ENCODE assay signal across 10 cellular contexts in the genomic region with DNA sequence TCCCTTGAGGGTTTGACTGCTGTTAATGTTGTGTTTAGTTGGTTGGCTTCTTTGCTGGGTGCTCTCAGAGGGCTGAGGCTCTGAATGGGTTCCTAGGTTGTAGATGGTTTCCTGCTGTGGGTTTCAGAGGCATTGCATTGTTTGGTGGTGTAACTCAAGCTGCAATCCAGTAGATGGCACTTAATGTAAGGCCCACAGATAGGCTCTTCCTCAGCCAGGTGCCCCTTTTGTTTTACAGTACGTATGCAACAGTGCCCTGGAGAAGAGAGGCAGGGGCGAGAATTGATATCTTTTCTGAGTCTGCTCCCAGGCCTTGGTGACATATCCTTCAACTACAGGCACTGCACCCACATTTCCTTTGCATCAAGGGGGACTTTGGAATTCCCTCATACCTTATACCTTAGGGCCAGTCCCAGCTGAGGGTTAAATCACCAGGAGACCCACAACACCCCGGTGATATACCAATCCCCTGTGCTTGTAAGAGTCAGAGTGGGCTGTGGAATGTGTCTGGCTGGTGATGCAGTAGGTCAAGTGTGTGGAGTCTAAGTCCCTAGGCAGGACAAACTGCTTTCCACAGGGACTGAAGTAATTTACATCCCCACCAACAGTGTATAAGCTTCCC. TPM values are rescaled to one million over a fixed set of nuclear protein-coding genes. Genes with fewer than 3 reads are reported as not detected.
DNase-seq lines count a peak whose midpoint lies in the region; ATAC-seq and TF ChIP-seq lines count a peak whose summit lies in the region.
"Had no signal": no experiment of that assay in that cellular context is flagged by ENCODE, and none has a peak within 500 bp of the region (broad histone marks: within the 10 kb centered on the region; RNA-seq: fewer than 3 reads in every experiment).

No MANE protein-coding gene starts in this region.

- peaks cover 19% of the 10 kb centered on the region for H3K27me3 Mint-ChIP-seq in CD4-positive, CD25-positive, alpha-beta regulatory T cell
- H3K27me3 Mint-ChIP-seq: IgD-negative memory B cell had no signal

- H3K27me3 ChIP-seq in CD4-positive, CD25-positive, alpha-beta regulatory T cell (ENCODE audit: control insufficient read depth, insufficient read depth, low read length), result no peaks in the 10 kb centered on the region
- H3K27me3 ChIP-seq in spleen (replicated peaks in 1 of 7), result peaks cover 0 to 7% (median 0%) of the 10 kb centered on the region in 7 donors

- H3K9me3 Mint-ChIP-seq in CD4-positive, CD25-positive, alpha-beta regulatory T cell, result peaks cover 0 to 2% (median 0%) of the 10 kb centered on the region in 7 donors
- H3K9me3 Mint-ChIP-seq: IgD-negative memory B cell had no signal

- no peaks in the 10 kb centered on the region for H3K36me3 ChIP-seq in CD4-positive, CD25-positive, alpha-beta regulatory T cell (ENCODE audit: control insufficient read depth, insufficient read depth, low read length)
- no peaks in the 10 kb centered on the region for H3K36me3 ChIP-seq in spleen

- TF ChIP-seq POLR2A in spleen (IDR thresholded peaks at IDR 0.05), result no peak

- no peak overlapping the region for H3K27ac ChIP-seq in CD4-positive, CD25-positive, alpha-beta regulatory T cell (ENCODE audit: insufficient read depth, low read length, poor library complexity, severe bottlenecking)
- H3K27ac ChIP-seq in spleen, result no peak overlapping the region

- no peak overlapping the region for H3K27ac Mint-ChIP-seq in CD4-positive, CD25-positive, alpha-beta regulatory T cell
- H3K27ac Mint-ChIP-seq: IgD-negative memory B cell had no signal

- DNase-seq in CD4-positive, CD25-positive, alpha-beta regulatory T cell, result peak in 2 of 3 donors; percentile 7 to 57
- peak; percentile 14 for DNase-seq in NCI-H2171 (lab: John Stamatoyannopoulos, UW)
- no peak for DNase-seq in epithelial cell of proximal tubule (ENCODE audit: low read depth)
- no peak for DNase-seq in NCI-H2196 (lab: John Stamatoyannopoulos, UW; ENCODE audit: unreplicated experiment)
- no peak for DNase-seq in spleen
- DNase-seq in Right ventricle myocardium inferior (ENCODE audit: missing footprints), result no peak

- no peaks in the 10 kb centered on the region for H3K9me3 ChIP-seq in CD4-positive, CD25-positive, alpha-beta regulatory T cell (ENCODE audit: control insufficient read depth in 2 of 2, low read length in 2 of 2)
- H3K9me3 ChIP-seq in spleen, result no peaks in the 10 kb centered on the region

- TF ChIP-seq CTCF in epithelial cell of proximal tubule (conservative IDR thresholded peaks at IDR 0.05; ENCODE audit: low read depth, low read length) (peak; percentile 45), spleen (IDR thresholded peaks at IDR 0.05 in 8 of 11, conservative IDR thresholded peaks at IDR 0.05 in 3 of 11) (peak in 1 of 11 experiments; percentile 12)

- WGBS in spleen, 5 donors, result 45 to 60% (median 51%) methylated on average over 3 of the region's 3 CpGs

- peaks cover 6% of the 10 kb centered on the region for H3K4me1 ChIP-seq in CD4-positive, CD25-positive, alpha-beta regulatory T cell (ENCODE audit: control insufficient read depth, insufficient read depth, low read length, poor library complexity, severe bottlenecking)
- peaks cover 0 to 13% (median 0%) of the 10 kb centered on the region in 6 donors for H3K4me1 ChIP-seq in spleen

- H3K4me1 Mint-ChIP-seq in CD4-positive, CD25-positive, alpha-beta regulatory T cell, result peaks cover 6 to 13% (median 8%) of the 10 kb centered on the region in 4 donors

- no peak overlapping the region for H3K4me3 ChIP-seq in CD4-positive, CD25-positive, alpha-beta regulatory T cell (ENCODE audit: low read depth, low read length)
- H3K4me3 ChIP-seq in epithelial cell of proximal tubule (ENCODE audit: low read depth, low read length) (no peak overlapping the region), spleen (no peak overlapping the region)

- ATAC-seq in CD4-positive, CD25-positive, alpha-beta regulatory T cell (ENCODE audit: low read depth in 2 of 2), result peak; percentile 34 to 39
- peak; percentile 89 for ATAC-seq in GM18907 (IDR thresholded peaks at IDR 0.05; ENCODE audit: unreplicated experiment)
- peak; percentile 65 for ATAC-seq in HG03039 (IDR thresholded peaks at IDR 0.05; ENCODE audit: unreplicated experiment)
- no peak for ATAC-seq in Right ventricle myocardium inferior

- no peaks in the 10 kb centered on the region for H3K36me3 Mint-ChIP-seq in CD4-positive, CD25-positive, alpha-beta regulatory T cell
- H3K36me3 Mint-ChIP-seq: IgD-negative memory B cell had no signal

- H3K4me3 Mint-ChIP-seq in CD4-positive, CD25-positive, alpha-beta regulatory T cell, result peak overlapping the region in 1 of 4 donors; percentile 18

- intact Hi-C loops in spleen (cut with DNase I; ENCODE audit: low total_unique reads) (no loop called here), Right ventricle myocardium inferior (cut with DNase I) (no loop called here)

RNA-seq across cellular contexts. Expression of gene UGT3A2, which starts 7.0 kb away (rescaled TPM):
- not detected for total RNA-seq in CD4-positive, CD25-positive, alpha-beta regulatory T cell
- under 1 TPM in 3 of 4 donors, not detected in 1; 0.07 to 0.60 (median 0.20) TPM for polyA plus RNA-seq in CD4-positive, CD25-positive, alpha-beta regulatory T cell
- total RNA-seq in epithelial cell of proximal tubule, result not detected in 2 replicates
- 1 to 10 TPM in 4 of 7 donors, under 1 TPM in 1, not detected in 2; 0.94 to 2.2 (median 1.2) TPM for total RNA-seq in spleen
- under 1 TPM; 0.04 to 0.48 (median 0.11) TPM for polyA plus RNA-seq in spleen
- not detected for total RNA-seq in Right ventricle myocardium inferior
- total RNA-seq: fibroblast of lung had no signal
- polyA plus RNA-seq: fibroblast of lung, IgD-negative memory B cell had no signal

Comparison
In these comparisons a context has a peak if more than half of its experiments do, and no peak if none do; other contexts are left out.
1. DNase-seq: peak in CD4-positive, CD25-positive, alpha-beta regulatory T cell (2 of 3) and NCI-H2171 (single experiment); none in epithelial cell of proximal tubule (single experiment), NCI-H2196 (single experiment), spleen (single experiment) and Right ventricle myocardium inferior (single experiment).